16 cellular contexts compared by ENCODE assay signal in the genomic region with DNA sequence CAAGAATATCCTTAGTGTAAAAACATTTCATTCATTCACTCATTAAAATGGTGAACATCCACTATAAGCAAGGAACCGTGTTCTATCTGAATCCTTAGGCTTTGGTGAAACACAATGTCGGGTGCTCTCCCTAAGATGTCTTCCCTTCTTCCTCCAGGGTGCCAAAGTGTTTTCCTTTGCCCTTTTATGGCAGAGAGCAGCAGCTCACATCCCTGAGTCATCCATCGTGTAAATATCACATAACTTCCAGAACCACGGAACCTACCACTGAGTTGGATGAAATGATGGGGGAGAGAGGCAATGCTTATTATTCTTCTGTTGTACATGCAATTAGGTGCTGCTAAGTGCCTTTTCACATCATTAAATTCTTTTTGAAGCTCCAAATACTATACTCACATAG. TPM values are rescaled to one million over a fixed set of nuclear protein-coding genes. Genes with fewer than 3 reads are reported as not detected.
DNase-seq lines count a peak whose midpoint lies in the region; ATAC-seq, FAIRE-seq and TF ChIP-seq lines count a peak whose summit lies in the region.
"Had no signal": no experiment of that assay in that cellular context is flagged by ENCODE, and none has a peak within 500 bp of the region (broad histone marks: within the 10 kb centered on the region; RNA-seq: fewer than 3 reads in every experiment).

No MANE protein-coding gene starts in this region.

- H3K27me3 Mint-ChIP-seq in activated naive CD4-positive, alpha-beta T cell treated with anti-CD3 and anti-CD28 coated beads for 36 hours (ENCODE audit: low read depth), result peaks cover 7% of the 10 kb centered on the region
- peaks cover 58% of the 10 kb centered on the region for H3K27me3 Mint-ChIP-seq in stimulated activated memory B cell treated with anti-CD40 and anti-IgM and Interleukin-4, amounts not matched to agents 10 μg/mL and 1 μg/mL and 100 μg/mL, for 72 hours

- H3K9me1 ChIP-seq in K562 (ENCODE audit: control insufficient read depth, insufficient read depth, low read length), result no peaks in the 10 kb centered on the region

- H3K27ac Mint-ChIP-seq in activated naive CD4-positive, alpha-beta T cell treated with anti-CD3 and anti-CD28 coated beads for 36 hours, result no peak overlapping the region
- H3K27ac Mint-ChIP-seq in stimulated activated memory B cell treated with anti-CD40 and anti-IgM and Interleukin-4, amounts not matched to agents 10 μg/mL and 1 μg/mL and 100 μg/mL, for 72 hours, result no peak overlapping the region
- H3K27ac Mint-ChIP-seq: CD4-positive, alpha-beta T cell; stimulated activated naive CD8-positive, alpha-beta T cell treated with anti-CD3 and anti-CD28 coated beads, Interleukin-15, amount 100 ng/mL, for 72 hours had no signal

- no peaks in the 10 kb centered on the region for H3K36me3 Mint-ChIP-seq in activated naive CD4-positive, alpha-beta T cell treated with anti-CD3 and anti-CD28 coated beads for 36 hours (ENCODE audit: low read depth)
- no peaks in the 10 kb centered on the region for H3K36me3 Mint-ChIP-seq in stimulated activated memory B cell treated with anti-CD40 and anti-IgM and Interleukin-4, amounts not matched to agents 10 μg/mL and 1 μg/mL and 100 μg/mL, for 72 hours

- intact Hi-C loops in K562 (cut with micrococcal nuclease), result no loop called here
- intact Hi-C loops in activated naive CD4-positive, alpha-beta T cell treated with anti-CD3 and anti-CD28 coated beads for 36 hours (cut with micrococcal nuclease), result no loop called here

- no peak overlapping the region for H3K9ac ChIP-seq in K562 (ENCODE audit: insufficient read depth in 1 of 2, low read depth in 2 of 2, low read length in 2 of 2)

- no peaks in the 10 kb centered on the region for H3K9me3 ChIP-seq in K562 (replicated peaks; ENCODE audit: control insufficient read depth, insufficient read depth, low read depth, low read length)

- H3K27ac ChIP-seq in K562 (ENCODE audit: extremely low read depth, low read depth, low read length) (no peak overlapping the region), substantia nigra (ENCODE audit: low read depth, low read length, poor library complexity, severe bottlenecking) (no peak overlapping the region)

- no peak for TF ChIP-seq EP300 in K562 (IDR thresholded peaks at IDR 0.05; ENCODE audit: low read length)

- H3K4me2 ChIP-seq in K562 (ENCODE audit: insufficient read depth, low read length), result no peak overlapping the region

- no peaks in the 10 kb centered on the region for H3K79me2 ChIP-seq in K562 (ENCODE audit: control insufficient read depth, insufficient read depth, low read length)

- BruUV-seq in K562 (replicated peaks; lab: Mats Ljungman, UMichigan), result no TSS peak

- no peak overlapping the region for H3K4me3 Mint-ChIP-seq in activated naive CD4-positive, alpha-beta T cell treated with anti-CD3 and anti-CD28 coated beads for 36 hours
- H3K4me3 Mint-ChIP-seq in stimulated activated memory B cell treated with anti-CD40 and anti-IgM and Interleukin-4, amounts not matched to agents 10 μg/mL and 1 μg/mL and 100 μg/mL, for 72 hours, result no peak overlapping the region
- H3K4me3 Mint-ChIP-seq: CD4-positive, alpha-beta T cell; stimulated activated naive CD8-positive, alpha-beta T cell treated with anti-CD3 and anti-CD28 coated beads, Interleukin-15, amount 100 ng/mL, for 72 hours had no signal

- no peak for TF ChIP-seq RAD21 in K562 (CRISPR knock-in tag; conservative IDR thresholded peaks at IDR 0.05 in 1 of 2, IDR thresholded peaks at IDR 0.05 in 1 of 2)

- in situ Hi-C loops in K562 (cut with MboI), result no loop called here

- no peak for FAIRE-seq in K562 (lab: Jason Lieb, UNC)

- CTCF ChIA-PET in K562 (lab: Yijun Ruan, JAX; ENCODE audit: low intra/inter-chr PET ratio), result no interaction called here
- CTCF ChIA-PET in activated naive CD4-positive, alpha-beta T cell treated with anti-CD3 and anti-CD28 coated beads for 36 hours (lab: Charles Lee), result interaction anchor here (0.6 to 2.5 kb wide), 4 partner anchors 16 to 330 kb away, joined by 3 to 10 read pairs (median 6); no protein-coding TSS in a partner anchor

- TF ChIP-seq POLR2A in K562 (conservative IDR thresholded peaks at IDR 0.05), result no peak

- H3K36me3 ChIP-seq in K562 (ENCODE audit: control insufficient read depth, insufficient read depth, low read length), result no peaks in the 10 kb centered on the region

- no peak for ATAC-seq in K562
- ATAC-seq in stimulated activated memory B cell treated with anti-CD40 and anti-IgM and Interleukin-4, amounts not matched to agents 10 μg/mL and 1 μg/mL and 100 μg/mL, for 72 hours, result no peak
- ATAC-seq: stimulated activated naive CD8-positive, alpha-beta T cell treated with anti-CD3 and anti-CD28 coated beads, Interleukin-15, amount 100 ng/mL, for 72 hours had no signal

- WGBS in K562 (ENCODE audit: insufficient coverage, low coverage, missing lambda C conversion rate), result 1% methylated on average over 4 of the region's 4 CpGs

- H3K4me3 ChIP-seq in K562, result no peak overlapping the region

- POLR2A ChIA-PET in K562 (lab: Yijun Ruan, JAX), result no interaction called here

- no peaks in the 10 kb centered on the region for H3K4me1 Mint-ChIP-seq in activated naive CD4-positive, alpha-beta T cell treated with anti-CD3 and anti-CD28 coated beads for 36 hours (ENCODE audit: low read depth)
- no peaks in the 10 kb centered on the region for H3K4me1 Mint-ChIP-seq in stimulated activated memory B cell treated with anti-CD40 and anti-IgM and Interleukin-4, amounts not matched to agents 10 μg/mL and 1 μg/mL and 100 μg/mL, for 72 hours
- H3K4me1 Mint-ChIP-seq: stimulated activated naive CD8-positive, alpha-beta T cell treated with anti-CD3 and anti-CD28 coated beads, Interleukin-15, amount 100 ng/mL, for 72 hours had no signal

- H3K27me3 ChIP-seq in K562 (ENCODE audit: control insufficient read depth in 2 of 2, insufficient read depth in 2 of 2, low read length in 2 of 2), result peaks cover 14 to 18% of the 10 kb centered on the region in 2 experiments; a peak in 4 of 5 replicates

- H3K9me3 Mint-ChIP-seq in activated naive CD4-positive, alpha-beta T cell treated with anti-CD3 and anti-CD28 coated beads for 36 hours, result no peaks in the 10 kb centered on the region
- no peaks in the 10 kb centered on the region for H3K9me3 Mint-ChIP-seq in stimulated activated memory B cell treated with anti-CD40 and anti-IgM and Interleukin-4, amounts not matched to agents 10 μg/mL and 1 μg/mL and 100 μg/mL, for 72 hours
- H3K9me3 Mint-ChIP-seq: CD4-positive, alpha-beta T cell; stimulated activated naive CD8-positive, alpha-beta T cell treated with anti-CD3 and anti-CD28 coated beads, Interleukin-15, amount 100 ng/mL, for 72 hours had no signal

- DNase-seq in AG20443 (ENCODE audit: low spot score) (peak; percentile 57), HT1080 (ENCODE audit: low read depth) (peak; percentile 72), K562 (ENCODE audit: extremely low read depth in 1 of 4, low spot score in 3 of 4) (no peak), iris pigment epithelial cell (ENCODE audit: low read depth) (peak; percentile 88), Kasumi-1 (lab: John Stamatoyannopoulos, UW) (no peak), substantia nigra (lab: John Stamatoyannopoulos, UW) (no peak)
- DNase-seq in activated naive CD4-positive, alpha-beta T cell treated with anti-CD3 and anti-CD28 coated beads for 36 hours, result no peak
- DNase-seq: activated gamma-delta T cell; CD4-positive, alpha-beta T cell; mesendoderm; NCI-H187; stimulated activated CD4-positive, alpha-beta T cell treated with anti-CD3 and anti-CD28 coated beads, Interleukin-4, amount 100 ng/mL, for 1 hour; stimulated activated naive CD8-positive, alpha-beta T cell treated with anti-CD3 and anti-CD28 coated beads, Interleukin-15, amount 100 ng/mL, for 72 hours; T-helper 1 cell had no signal

- no peaks in the 10 kb centered on the region; a peak in 1 of 5 replicates for H3K4me1 ChIP-seq in K562 (replicated peaks in 1 of 2; ENCODE audit: control insufficient read depth in 2 of 2, insufficient read depth in 2 of 2, low read length in 2 of 2)

- H2AFZ ChIP-seq in K562 (ENCODE audit: low read depth, low read length), result no peak overlapping the region

- H4K20me1 ChIP-seq in K562 (replicated peaks; ENCODE audit: control insufficient read depth, insufficient read depth, low read length), result no peaks in the 10 kb centered on the region

- no peak for TF ChIP-seq CTCF in K562 (IDR thresholded peaks at IDR 0.05 in 2 of 3, conservative IDR thresholded peaks at IDR 0.05 in 1 of 3; ENCODE audit: insufficient read depth in 2 of 3, low read depth in 1 of 3, low read length in 3 of 3)

RNA-seq across cellular contexts. Expression of a gene that starts 50.2 kb away (rescaled TPM):
- total RNA-seq in HT1080 (2014; rRNA removed; shearing (Covaris generic)), result 0.03 and 0.05 TPM in 2 replicates
- 0.02 and 0.03 TPM in 2 replicates for polyA plus RNA-seq in HT1080 (2015; cell fraction: cytosol; rRNA removed)
- 0.10 and 0.12 TPM in 2 replicates for polyA plus RNA-seq in HT1080 (2015; cell fraction: nucleus; rRNA removed)
- total RNA-seq in K562 (2011; cell fraction: chromatin; rRNA removed; ENCODE audit: low replicate concordance), result 0.49 and 1.1 TPM in 2 replicates
- 0.26 and 0.50 TPM in 2 replicates for total RNA-seq in K562 (2011; cell fraction: nucleolus; rRNA removed)
- 0.22 and 0.31 TPM in 2 replicates for total RNA-seq in K562 (2011; cell fraction: nucleoplasm; rRNA removed)
- 0.12 and 0.50 TPM in 2 replicates for total RNA-seq in K562 (2014; rRNA removed)
- 0.38 and 0.44 TPM in 2 replicates for total RNA-seq in K562 (2014; rRNA removed; fragmentation: Illumina TruSeq; extraction: Trizol)
- total RNA-seq in K562 (2015; rRNA removed; fragmentation: Illumina TruSeq; extraction: Trizol), result 0.40 and 0.45 TPM in 2 replicates
- total RNA-seq in K562 (2021), result 0.33 and 0.49 TPM in 2 replicates
- polyA plus RNA-seq in K562 (2011; rRNA removed), result 0.14 and 0.32 TPM in 2 replicates
- polyA plus RNA-seq in K562 (2011; cell fraction: cytosol; rRNA removed), result 0.12 and 0.15 TPM in 2 replicates
- 0.37 and 0.94 TPM in 2 replicates for polyA plus RNA-seq in K562 (2011; cell fraction: nucleus; rRNA removed)
- polyA plus RNA-seq in K562 (2012), result 0.47 and 1.4 TPM in 2 replicates
- polyA plus RNA-seq in K562 (2014; fragmentation: Illumina TruSeq; extraction: Trizol), result 0.36 and 0.39 TPM in 2 replicates
- polyA plus RNA-seq in K562 (2014; fragmentation: Nextera tagmentation; extraction: Ambion mirVana), result under 1 TPM; 0.65 to 0.84 TPM
- polyA plus RNA-seq in K562 (2014; rRNA removed), result 0.53 and 0.94 TPM in 2 replicates
- polyA minus RNA-seq in K562 (2011; rRNA and poly(A)+ RNA removed), result 0.30 and 0.63 TPM in 2 replicates
- not detected in 2 replicates for polyA minus RNA-seq in K562 (2011; cell fraction: cytosol; rRNA and poly(A)+ RNA removed)
- 0.22 and 0.40 TPM in 2 replicates for polyA minus RNA-seq in K562 (2011; cell fraction: nucleus; rRNA and poly(A)+ RNA removed)
- not detected for total RNA-seq in activated naive CD4-positive, alpha-beta T cell treated with anti-CD3 and anti-CD28 coated beads for 36 hours
- total RNA-seq: CD4-positive, alpha-beta T cell; posterior vena cava had no signal

RNA-seq across cellular contexts. Expression of a gene that starts 58.0 kb away (rescaled TPM):
- total RNA-seq in HT1080 (2014; rRNA removed; shearing (Covaris generic)), result 7.5 and 12.3 TPM in 2 replicates
- 13.0 TPM in 2 replicates for polyA plus RNA-seq in HT1080 (2015; cell fraction: cytosol; rRNA removed)
- 4.4 and 5.9 TPM in 2 replicates for polyA plus RNA-seq in HT1080 (2015; cell fraction: nucleus; rRNA removed)
- 9.6 and 10.6 TPM in 2 replicates for total RNA-seq in K562 (2011; cell fraction: chromatin; rRNA removed; ENCODE audit: low replicate concordance)
- total RNA-seq in K562 (2011; cell fraction: nucleolus; rRNA removed), result 17.2 and 17.6 TPM in 2 replicates
- total RNA-seq in K562 (2011; cell fraction: nucleoplasm; rRNA removed), result 11.7 and 12.3 TPM in 2 replicates
- 7.3 and 9.3 TPM in 2 replicates for total RNA-seq in K562 (2014; rRNA removed)
- total RNA-seq in K562 (2014; rRNA removed; fragmentation: Illumina TruSeq; extraction: Trizol), result 12.6 and 15.3 TPM in 2 replicates
- total RNA-seq in K562 (2015; rRNA removed; fragmentation: Illumina TruSeq; extraction: Trizol), result 7.0 and 7.4 TPM in 2 replicates
- 11.8 and 13.1 TPM in 2 replicates for total RNA-seq in K562 (2021)
- polyA plus RNA-seq in K562 (2011; rRNA removed), result 10.4 and 15.0 TPM in 2 replicates
- 12.6 and 17.0 TPM in 2 replicates for polyA plus RNA-seq in K562 (2011; cell fraction: cytosol; rRNA removed)
- 4.7 and 8.8 TPM in 2 replicates for polyA plus RNA-seq in K562 (2011; cell fraction: nucleus; rRNA removed)
- 11.8 and 19.0 TPM in 2 replicates for polyA plus RNA-seq in K562 (2012)
- 11.9 and 12.5 TPM in 2 replicates for polyA plus RNA-seq in K562 (2014; fragmentation: Illumina TruSeq; extraction: Trizol)
- 10 to 100 TPM; 13.7 to 20.1 TPM for polyA plus RNA-seq in K562 (2014; fragmentation: Nextera tagmentation; extraction: Ambion mirVana)
- polyA plus RNA-seq in K562 (2014; rRNA removed), result 7.5 and 7.7 TPM in 2 replicates
- 20.8 and 21.2 TPM in 2 replicates for polyA minus RNA-seq in K562 (2011; rRNA and poly(A)+ RNA removed)
- polyA minus RNA-seq in K562 (2011; cell fraction: cytosol; rRNA and poly(A)+ RNA removed), result 11.4 and 11.6 TPM in 2 replicates
- polyA minus RNA-seq in K562 (2011; cell fraction: nucleus; rRNA and poly(A)+ RNA removed), result 6.6 and 9.1 TPM in 2 replicates
- total RNA-seq in activated naive CD4-positive, alpha-beta T cell treated with anti-CD3 and anti-CD28 coated beads for 36 hours, result 10 to 100 TPM; 13.3 to 14.5 TPM

Comparison
In these comparisons a context has a peak if more than half of its experiments do, and no peak if none do; other contexts are left out.
1. DNase-seq: peak in AG20443 (single experiment), HT1080 (single experiment) and iris pigment epithelial cell (single experiment); none in K562 (0 of 4), activated naive CD4-positive, alpha-beta T cell treated with anti-CD3 and anti-CD28 coated beads for 36 hours (single experiment), Kasumi-1 (0 of 2) and substantia nigra (0 of 49).